8 cellular contexts compared by ENCODE assay signal in genomic region chr7:32495298-32496051, GRCh38. TPM values are rescaled to one million over a fixed set of nuclear protein-coding genes. Genes with fewer than 3 reads are reported as not detected.
DNase-seq lines count a peak whose midpoint lies in the region; TF ChIP-seq lines count a peak whose summit lies in the region.

AVL9 (plus strand) TSS chr7:32495489; CDS start chr7:32495710, 221 bp downstream.

- no peaks in the 10 kb centered on the region for H3K9me3 ChIP-seq in HAP-1
- H3K9me3 ChIP-seq in MG63, result peaks cover 8% of the 10 kb centered on the region

- peaks cover 8% of the 10 kb centered on the region for H3K27me3 Mint-ChIP-seq in nephron progenitor cell (ENCODE audit: low read depth, poor library complexity)
- no peaks in the 10 kb centered on the region for H3K27me3 Mint-ChIP-seq in stimulated activated naive CD8-positive, alpha-beta T cell treated with anti-CD3 and anti-CD28 coated beads, Interleukin-15, Interleukin-2, amounts not matched to agents 100 ng/mL and 50 ng/mL, for 24 hours

- DNase-seq in ELR (ENCODE audit: low read depth) (peak; percentile 97), HAP-1 (ENCODE audit: low spot score in 2 of 2) (peak; percentile 90 to 99), MG63 (peak; percentile 98), SHP77 treated with DMSO at 0.1 percent for 48 hours (lab: John Stamatoyannopoulos, UW) (peak; percentile 89), fibroblast of the aortic adventitia (ENCODE audit: low read depth) (peak; percentile 90), nephron progenitor cell (peak; percentile 98)
- DNase-seq in activated effector memory CD4-positive, alpha-beta T cell treated with anti-CD3 and anti-CD28 coated beads, Interleukin-2, amount 50 U/mL, for 16 hours, result peak; percentile 100

- H3K4me3 Mint-ChIP-seq in nephron progenitor cell, result peak within 1 kb of the TSS; percentile 92
- peak within 1 kb of the TSS; percentile 97 for H3K4me3 Mint-ChIP-seq in stimulated activated naive CD8-positive, alpha-beta T cell treated with anti-CD3 and anti-CD28 coated beads, Interleukin-15, Interleukin-2, amounts not matched to agents 100 ng/mL and 50 ng/mL, for 24 hours

- peaks cover 6% of the 10 kb centered on the region for H3K4me1 ChIP-seq in HAP-1

- H3K36me3 ChIP-seq in HAP-1 (replicated peaks) (no peaks in the 10 kb centered on the region), MG63 (peaks cover 22% of the 10 kb centered on the region)

- H3K4me1 Mint-ChIP-seq in nephron progenitor cell, result peaks cover 23% of the 10 kb centered on the region
- H3K4me1 Mint-ChIP-seq in stimulated activated naive CD8-positive, alpha-beta T cell treated with anti-CD3 and anti-CD28 coated beads, Interleukin-15, Interleukin-2, amounts not matched to agents 100 ng/mL and 50 ng/mL, for 24 hours (ENCODE audit: low read depth), result peaks cover 58% of the 10 kb centered on the region

- H3K4me3 ChIP-seq in HAP-1 (peak within 1 kb of the TSS; percentile 96), MG63 (peak within 1 kb of the TSS; percentile 98), fibroblast of the aortic adventitia (ENCODE audit: low read depth, low read length) (peak within 1 kb of the TSS; percentile 90)

- peaks cover 17% of the 10 kb centered on the region for H3K9me3 Mint-ChIP-seq in nephron progenitor cell
- H3K9me3 Mint-ChIP-seq in stimulated activated naive CD8-positive, alpha-beta T cell treated with anti-CD3 and anti-CD28 coated beads, Interleukin-15, Interleukin-2, amounts not matched to agents 100 ng/mL and 50 ng/mL, for 24 hours, result no peaks in the 10 kb centered on the region

- peaks cover 38% of the 10 kb centered on the region for H3K36me3 Mint-ChIP-seq in nephron progenitor cell (ENCODE audit: low read depth)
- H3K36me3 Mint-ChIP-seq in stimulated activated naive CD8-positive, alpha-beta T cell treated with anti-CD3 and anti-CD28 coated beads, Interleukin-15, Interleukin-2, amounts not matched to agents 100 ng/mL and 50 ng/mL, for 24 hours (ENCODE audit: low read depth), result peaks cover 29% of the 10 kb centered on the region

- TF ChIP-seq CTCF in fibroblast of the aortic adventitia (IDR thresholded peaks at IDR 0.05; ENCODE audit: insufficient read depth, low read length) (no peak), nephron progenitor cell (IDR thresholded peaks at IDR 0.05) (no peak)

- H3K27ac Mint-ChIP-seq in nephron progenitor cell, result peak within 1 kb of the TSS; percentile 98
- peak within 1 kb of the TSS; percentile 97 for H3K27ac Mint-ChIP-seq in stimulated activated naive CD8-positive, alpha-beta T cell treated with anti-CD3 and anti-CD28 coated beads, Interleukin-15, Interleukin-2, amounts not matched to agents 100 ng/mL and 50 ng/mL, for 24 hours

- H3K27me3 ChIP-seq in HAP-1 (ENCODE audit: low read depth) (no peaks in the 10 kb centered on the region), MG63 (no peaks in the 10 kb centered on the region)

- in situ Hi-C loops in HAP-1 (cut with MboI; ENCODE audit: low sequenced_read_pairs), result no loop called here

RNA-seq across cellular contexts. Expression of gene AVL9, which starts in this region (rescaled TPM):
- total RNA-seq in MG63 (2014; rRNA removed; shearing (Covaris generic); ENCODE audit: low replicate concordance), result 9.3 and 10.5 TPM in 2 replicates
- total RNA-seq in fibroblast of the aortic adventitia (ENCODE audit: low replicate concordance), result 16.2 and 26.9 TPM in 2 replicates

Comparison
In these comparisons a context has a peak if more than half of its experiments do, and no peak if none do; other contexts are left out.
1. Peak in every context shown above with its lines: DNase-seq and H3K4me3 ChIP-seq.